Comparison of ENCODE assay signal across 8 cellular contexts in genomic region chrX:101485212-101486064, GRCh38. TPM values are rescaled to one million over a fixed set of nuclear protein-coding genes. Genes with fewer than 3 reads are reported as not detected.
DNase-seq lines count a peak whose midpoint lies in the region; ATAC-seq and TF ChIP-seq lines count a peak whose summit lies in the region.

Gene ARMCX4, plus strand, starts transcription at chrX:101485456. Its CDS starts 3,134 bp downstream, at chrX:101488590.

- peak within 1 kb of the TSS in 1 of 3 donors; percentile 26 for H3K27ac ChIP-seq in thyroid gland

- H3K4me3 Mint-ChIP-seq in glutamatergic neuron (ENCODE audit: unreplicated experiment), result peak within 1 kb of the TSS; percentile 94

- H3K36me3 ChIP-seq in H7 (replicated peaks; ENCODE audit: control insufficient read depth, insufficient read depth, low read length) (no peaks in the 10 kb centered on the region; the same call in none of the 2 replicates), thyroid gland (no peaks in the 10 kb centered on the region)

- TF ChIP-seq CTCF in glutamatergic neuron (IDR thresholded peaks at IDR 0.05; ENCODE audit: partially characterized antibody, unreplicated experiment), result no peak
- no peak for TF ChIP-seq CTCF in omental fat pad (IDR thresholded peaks at IDR 0.05)
- no peak for TF ChIP-seq CTCF in thyroid gland (IDR thresholded peaks at IDR 0.05)

- no peaks in the 10 kb centered on the region for H3K4me1 ChIP-seq in thyroid gland

- H3K36me3 Mint-ChIP-seq in glutamatergic neuron (ENCODE audit: unreplicated experiment), result peaks cover 6% of the 10 kb centered on the region

- H3K9me3 Mint-ChIP-seq in glutamatergic neuron (ENCODE audit: unreplicated experiment), result peaks cover 4% of the 10 kb centered on the region

- no peaks in the 10 kb centered on the region for H3K4me1 Mint-ChIP-seq in glutamatergic neuron (ENCODE audit: low read depth, unreplicated experiment)

- ATAC-seq in omental fat pad (ENCODE audit: low FRiP score), result peak; percentile 89

- DNase-seq in H7 (peak; percentile 85), NCI-H748 treated with DMSO at 0.1 percent for 48 hours (lab: John Stamatoyannopoulos, UW) (peak; percentile 61), glutamatergic neuron (peak; percentile 78), omental fat pad (ENCODE audit: low spot score) (peak; percentile 26), thyroid gland (peak; percentile 69 to 72), HK-2 (ENCODE audit: unreplicated experiment) (no peak), 8988T (no peak)
- DNase-seq in activated naive CD4-positive, alpha-beta T cell treated with Interleukin-2 at 50 U/mL for 16 hours, result peak; percentile 37

- no peaks in the 10 kb centered on the region for H3K9me3 ChIP-seq in thyroid gland

- H3K27me3 Mint-ChIP-seq in glutamatergic neuron (ENCODE audit: unreplicated experiment), result peaks cover 3% of the 10 kb centered on the region

- no peaks in the 10 kb centered on the region for H3K27me3 ChIP-seq in H7 (ENCODE audit: control insufficient read depth, insufficient read depth, low read length)
- H3K27me3 ChIP-seq in thyroid gland, result no peaks in the 10 kb centered on the region

- peak within 1 kb of the TSS; percentile 88 for H3K27ac Mint-ChIP-seq in glutamatergic neuron (ENCODE audit: unreplicated experiment)

- peak in 1 of 2 donors; percentile 53 for TF ChIP-seq POLR2A in thyroid gland (IDR thresholded peaks at IDR 0.05)

- 17 to 30% methylated on average over 11 to 17 of the region's 55 CpGs for WGBS in thyroid gland, 2 donors

- intact Hi-C loops in thyroid gland (cut with DNase I), result no loop called here

- peak within 1 kb of the TSS; percentile 59 for H3K4me3 ChIP-seq in H7 (ENCODE audit: insufficient read depth, low read depth, low read length)
- peak within 1 kb of the TSS in 2 of 3 donors; percentile 20 to 23 for H3K4me3 ChIP-seq in thyroid gland (replicated peaks in 1 of 3)

RNA-seq across cellular contexts. Expression of gene ARMCX4, which starts in this region (rescaled TPM):
- 2.1 and 7.5 TPM in 2 replicates for total RNA-seq in H7 (2014; rRNA removed; shearing (Covaris generic))
- 22.1 TPM for total RNA-seq in glutamatergic neuron (ENCODE audit: unreplicated experiment)
- 10 to 100 TPM in 2 of 4 donors, 1 to 10 TPM in 2; 6.7 to 22.5 (median 14.5) TPM for total RNA-seq in omental fat pad
- total RNA-seq in thyroid gland, result 10 to 100 TPM; 12.1 to 21.6 (median 15.6) TPM

Comparison
In these comparisons a context has a peak if more than half of its experiments do, and no peak if none do; other contexts are left out.
1. DNase-seq: peak in H7 (single experiment), NCI-H748 treated with DMSO at 0.1 percent for 48 hours (single experiment), activated naive CD4-positive, alpha-beta T cell treated with Interleukin-2 at 50 U/mL for 16 hours (single experiment), glutamatergic neuron (single experiment), omental fat pad (single experiment) and thyroid gland (2 of 2); none in HK-2 (single experiment) and 8988T (single experiment).